ENCODE assay signal across 8 cellular contexts in genomic region chr4:10116625-10117423, GRCh38. TPM values are rescaled to one million over a fixed set of nuclear protein-coding genes. Genes with fewer than 3 reads are reported as not detected.
DNase-seq lines count a peak whose midpoint lies in the region; ATAC-seq and TF ChIP-seq lines count a peak whose summit lies in the region.

WDR1 (minus strand) TSS chr4:10116799; CDS start chr4:10116666, 133 bp downstream.

- no peaks in the 10 kb centered on the region for H3F3A ChIP-seq in PC-3 (ENCODE audit: low read length, unreplicated experiment)

- CTCF ChIA-PET in PC-3 (lab: Charles Lee), result interaction anchor here (0.6 kb wide), 1 partner anchor 324 kb away, joined by 3 read pairs; no protein-coding TSS in a partner anchor

- H3K27ac ChIP-seq in PC-3 (ENCODE audit: low read length), result peak within 1 kb of the TSS; percentile 37

- peaks cover 20% of the 10 kb centered on the region for H3K4me1 ChIP-seq in PC-3 (ENCODE audit: insufficient read depth, low read length)
- peaks cover 32% of the 10 kb centered on the region for H3K4me1 ChIP-seq in mucosa of stomach (ENCODE audit: control insufficient read depth, insufficient read depth, low read length)

- TF ChIP-seq CTCF in PC-3 (conservative IDR thresholded peaks at IDR 0.05; ENCODE audit: low read depth, low read length), result no peak

- POLR2A ChIA-PET in PC-3 (lab: Charles Lee; ENCODE audit: unreplicated experiment), result interaction anchor here (0.6 to 1.5 kb wide), 5 partner anchors 10 to 356 kb away, joined by 3 to 8 read pairs (median 5); no protein-coding TSS in a partner anchor

- H3K4me3 ChIP-seq in Jurkat, Clone E6-1 (ENCODE audit: low read length), result peak within 1 kb of the TSS; percentile 83
- H3K4me3 ChIP-seq in PC-3 (ENCODE audit: low read length) (peak within 1 kb of the TSS; percentile 80), mucosa of stomach (ENCODE audit: low read length) (peak within 1 kb of the TSS; percentile 73)

- H3K4me3 Mint-ChIP-seq in activated T-cell treated with anti-CD3 and anti-CD28 coated beads, Interleukin-2, amount 50 U/mL, for 24 hours, result peak within 1 kb of the TSS; percentile 96

- H3K9me3 Mint-ChIP-seq in activated T-cell treated with anti-CD3 and anti-CD28 coated beads, Interleukin-2, amount 50 U/mL, for 24 hours, result no peaks in the 10 kb centered on the region

- peak within 1 kb of the TSS; percentile 88 for H3K9ac ChIP-seq in PC-3 (ENCODE audit: low read length)
- peak within 1 kb of the TSS; percentile 98 for H3K9ac ChIP-seq in mucosa of stomach (ENCODE audit: low read length)

- no peaks in the 10 kb centered on the region for H3K9me3 ChIP-seq in PC-3 (ENCODE audit: low read length)
- H3K9me3 ChIP-seq in mucosa of stomach (ENCODE audit: control insufficient read depth, low read length), result no peaks in the 10 kb centered on the region

- H3K27me3 Mint-ChIP-seq in activated T-cell treated with anti-CD3 and anti-CD28 coated beads, Interleukin-2, amount 50 U/mL, for 24 hours, result no peaks in the 10 kb centered on the region

- H3K36me3 ChIP-seq in PC-3 (ENCODE audit: low read depth, low read length) (peaks cover 31% of the 10 kb centered on the region), mucosa of stomach (ENCODE audit: control insufficient read depth, insufficient read depth, low read length) (peaks cover 29% of the 10 kb centered on the region)

- peaks cover 75% of the 10 kb centered on the region for H3K4me1 Mint-ChIP-seq in activated T-cell treated with anti-CD3 and anti-CD28 coated beads, Interleukin-2, amount 50 U/mL, for 24 hours (ENCODE audit: low read depth)

- H3K27me3 ChIP-seq in PC-3 (ENCODE audit: low read length), result no peaks in the 10 kb centered on the region
- no peaks in the 10 kb centered on the region for H3K27me3 ChIP-seq in mucosa of stomach (ENCODE audit: control insufficient read depth, insufficient read depth, low read length)

- peaks cover 50% of the 10 kb centered on the region for H3K36me3 Mint-ChIP-seq in activated T-cell treated with anti-CD3 and anti-CD28 coated beads, Interleukin-2, amount 50 U/mL, for 24 hours (ENCODE audit: low read depth)

- peak within 1 kb of the TSS; percentile 63; the same call in 1 of the 2 replicates for H2AFZ ChIP-seq in PC-3 (ENCODE audit: low read length)

- H4K20me1 ChIP-seq in PC-3 (ENCODE audit: low read length), result peaks cover 19% of the 10 kb centered on the region; the same call in 1 of the 2 replicates

- TF ChIP-seq POLR2A in erythroblast (IDR thresholded peaks at IDR 0.05; ENCODE audit: low read length), result peak; percentile 96

- H3K4me2 ChIP-seq in PC-3 (ENCODE audit: low read length), result peak within 1 kb of the TSS; percentile 97

- peak within 1 kb of the TSS; percentile 98 for H3K27ac Mint-ChIP-seq in activated T-cell treated with anti-CD3 and anti-CD28 coated beads, Interleukin-2, amount 50 U/mL, for 24 hours

- ATAC-seq in GM21619 (IDR thresholded peaks at IDR 0.05; ENCODE audit: unreplicated experiment) (peak; percentile 89), PC-3 (peak; percentile 95)

- no peaks in the 10 kb centered on the region for H3K9me2 ChIP-seq in PC-3 (replicated peaks; ENCODE audit: low read length)

- intact Hi-C loops in PC-3 (cut with micrococcal nuclease), result loop anchor here (2.0 to 5.0 kb wide), 2 partner anchors 40 to 110 kb away; no protein-coding TSS in a partner anchor

- DNase-seq in DMS153 treated with DMSO at 0.1 percent for 48 hours (lab: John Stamatoyannopoulos, UW; ENCODE audit: unreplicated experiment), result peak; percentile 57
- peak; percentile 84 for DNase-seq in Jurkat, Clone E6-1 (ENCODE audit: low read depth, low spot score)
- DNase-seq in PC-3, result peak; percentile 87
- peak; percentile 99 for DNase-seq in activated T-cell treated with anti-CD3 and anti-CD28 coated beads, Interleukin-2, amount 50 U/mL, for 24 hours
- peak; percentile 95 to 98 for DNase-seq in erythroblast (lab: John Stamatoyannopoulos, UW)
- peak; percentile 96 for DNase-seq in stimulated activated CD8-positive, alpha-beta memory T cell treated with anti-CD3 and anti-CD28 coated beads, Interleukin-4, amount 100 ng/mL, for 48 hours

- peaks cover 44% of the 10 kb centered on the region for H3K79me2 ChIP-seq in PC-3 (ENCODE audit: low read length)

- BruUV-seq in PC-3 (replicated peaks; lab: Mats Ljungman, UMichigan), result TSS peak; percentile 92

RNA-seq across cellular contexts. Expression of gene WDR1, which starts in this region (rescaled TPM):
- polyA plus RNA-seq in Jurkat, Clone E6-1 (2012; ENCODE audit: insufficient read depth, insufficient read length), result 488 TPM
- 148 and 150 TPM in 2 replicates for total RNA-seq in PC-3 (2014; rRNA removed)

Comparison
In these comparisons a context has a peak if more than half of its experiments do, and no peak if none do; other contexts are left out.
1. Peak in every context shown above with its lines: DNase-seq, ATAC-seq, H3K4me3 ChIP-seq and H3K27ac ChIP-seq.